Comparison of ENCODE assay signal across 8 cellular contexts in genomic region chr19:4052114-4052992, GRCh38. TPM values are rescaled to one million over a fixed set of nuclear protein-coding genes. Genes with fewer than 3 reads are reported as not detected.
DNase-seq lines count a peak whose midpoint lies in the region; ATAC-seq and TF ChIP-seq lines count a peak whose summit lies in the region.

No MANE protein-coding gene starts in this region.

- ATAC-seq in HG02981 (IDR thresholded peaks at IDR 0.05; ENCODE audit: unreplicated experiment) = no peak

- no peak overlapping the region for H3K4me3 ChIP-seq in HUES6 (ENCODE audit: low read depth, low read length)
- H3K4me3 ChIP-seq in stomach = peak overlapping the region in 3 of 4 donors; percentile 2 to 37 (median 13)

- DNase-seq in amniotic epithelial cell (ENCODE audit: low read depth) (peak; percentile 52), kidney glomerular epithelial cell (lab: John Stamatoyannopoulos, UW) (peak; percentile 5), stomach (peak; percentile 81), AG08396 (ENCODE audit: low spot score) (no peak), NCI-H146 (lab: John Stamatoyannopoulos, UW) (no peak), NCI-H1694 (lab: John Stamatoyannopoulos, UW) (no peak)

- no peaks in the 10 kb centered on the region for H3K27me3 ChIP-seq in HUES6 (ENCODE audit: control insufficient read depth, insufficient read depth, low read length)
- no peaks in the 10 kb centered on the region for H3K27me3 ChIP-seq in stomach

- WGBS in stomach, 5 donors = 21 to 38% (median 30%) methylated on average over 18 to 27 of the region's 27 CpGs

- H3K36me3 ChIP-seq in HUES6 (ENCODE audit: control insufficient read depth, insufficient read depth, low read length) (peaks cover 55% of the 10 kb centered on the region), stomach (peaks cover 36 to 94% (median 87%) of the 10 kb centered on the region in 4 donors)

- H3K9ac ChIP-seq in HUES6 (ENCODE audit: low read length) = no peak overlapping the region

- intact Hi-C loops in stomach (cut with DNase I; ENCODE audit: low total_unique reads) = loop anchor here (10.0 kb wide), 1 partner anchor 48 kb away; the partner anchor contains the start of gene PIAS4

- no peak for TF ChIP-seq POLR2A in stomach (IDR thresholded peaks at IDR 0.05)

- H3K9me3 ChIP-seq in HUES6 (ENCODE audit: control insufficient read depth, insufficient read depth, low read depth, low read length) (no peaks in the 10 kb centered on the region), stomach (no peaks in the 10 kb centered on the region)

- TF ChIP-seq CTCF in stomach (IDR thresholded peaks at IDR 0.05) = no peak

- H3K27ac ChIP-seq in HUES6 (ENCODE audit: low read depth, low read length) (0 out of 2 replicates have a peak overlapping the region, but pooled peaks have one; percentile 14), stomach (peak overlapping the region; percentile 81 to 86 (median 84))

- H3K4me1 ChIP-seq in HUES6 (ENCODE audit: control insufficient read depth, insufficient read depth, low read length) (no peaks in the 10 kb centered on the region), stomach (peaks cover 37 to 88% (median 68%) of the 10 kb centered on the region in 4 donors)

- no peak for TF ChIP-seq EP300 in stomach (IDR thresholded peaks at IDR 0.05)

RNA-seq across cellular contexts. Expression of gene ZBTB7A, which starts 14.3 kb away (rescaled TPM):
- total RNA-seq in stomach = 100 to 1,000 TPM in 2 of 5 donors, 10 to 100 TPM in 3; 11.2 to 274 (median 66.8) TPM
- polyA plus RNA-seq in stomach = 10 to 100 TPM in 2 of 3 donors, 1 to 10 TPM in 1; 8.0 to 14.4 (median 12.0) TPM

RNA-seq across cellular contexts. Expression of gene PIAS4, which starts 44.8 kb away (rescaled TPM):
- total RNA-seq in stomach = 10 to 100 TPM in 4 of 5 donors, 1 to 10 TPM in 1; 9.3 to 93.6 (median 37.5) TPM
- 10 to 100 TPM in 1 of 3 donors, 1 to 10 TPM in 2; 6.6 to 14.8 (median 9.3) TPM for polyA plus RNA-seq in stomach

Comparison
In these comparisons a context has a peak if more than half of its experiments do, and no peak if none do; other contexts are left out.
1. DNase-seq: peak in amniotic epithelial cell (single experiment), kidney glomerular epithelial cell (single experiment) and stomach (single experiment); none in AG08396 (single experiment), NCI-H146 (single experiment) and NCI-H1694 (single experiment).